Comparison of ENCODE assay signal across 10 cellular contexts in the genomic region with DNA sequence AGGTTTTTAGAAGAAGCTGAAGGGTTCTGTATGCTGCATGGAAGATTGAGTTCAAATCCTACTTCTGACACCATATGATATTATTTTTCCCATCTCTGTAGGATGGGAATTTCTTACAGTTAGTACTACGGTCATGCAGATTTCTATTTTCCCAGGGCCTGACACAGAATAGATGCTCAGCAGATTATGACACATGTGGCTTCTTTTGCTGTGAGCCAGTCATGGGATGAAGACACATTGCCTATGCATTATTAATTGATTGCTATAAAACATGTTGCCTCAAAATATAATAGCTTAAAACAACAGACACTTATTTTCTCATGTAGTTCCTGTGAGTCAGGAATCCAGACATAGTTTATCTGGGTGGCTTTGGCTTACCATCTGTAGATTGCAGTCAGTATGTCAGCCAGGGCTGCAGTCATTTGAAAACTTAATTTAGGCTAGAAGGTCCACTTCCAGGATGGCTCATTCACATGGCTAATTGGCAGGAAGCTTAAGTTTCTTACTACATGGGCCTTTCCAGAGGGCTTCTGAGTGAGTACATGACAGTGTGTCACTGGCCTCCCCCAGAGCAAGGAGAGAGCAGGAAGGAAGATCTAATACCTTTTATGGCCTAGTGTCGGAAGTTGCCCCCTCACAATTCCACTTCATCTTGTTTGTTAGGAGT. TPM values are rescaled to one million over a fixed set of nuclear protein-coding genes. Genes with fewer than 3 reads are reported as not detected.
DNase-seq lines count a peak whose midpoint lies in the region; ATAC-seq and TF ChIP-seq lines count a peak whose summit lies in the region.
"Had no signal": no experiment of that assay in that cellular context is flagged by ENCODE, and none has a peak within 500 bp of the region (broad histone marks: within the 10 kb centered on the region; RNA-seq: fewer than 3 reads in every experiment).

No MANE protein-coding gene starts in this region.

- H3K79me2 ChIP-seq in PC-3 (ENCODE audit: low read length), result peaks cover 98% of the 10 kb centered on the region

- H3K27me3 Mint-ChIP-seq in progenitor cell of endocrine pancreas, result no peaks in the 10 kb centered on the region
- H3K27me3 Mint-ChIP-seq: naive thymus-derived CD4-positive, alpha-beta T cell had no signal

- no peak overlapping the region for H3K4me3 Mint-ChIP-seq in progenitor cell of endocrine pancreas (ENCODE audit: low read depth)

- no peak overlapping the region for H2AFZ ChIP-seq in PC-3 (ENCODE audit: low read length)

- no peaks in the 10 kb centered on the region for H3K9me3 ChIP-seq in PC-3 (ENCODE audit: low read length)
- H3K9me3 ChIP-seq: ascending aorta had no signal

- CTCF ChIA-PET in PC-3 (lab: Charles Lee), result interaction anchor here (1.0 to 1.6 kb wide), 2 partner anchors 68 to 77 kb away, joined by 3 to 8 read pairs; no protein-coding TSS in a partner anchor

- peaks cover 22% of the 10 kb centered on the region for H3K36me3 Mint-ChIP-seq in progenitor cell of endocrine pancreas (ENCODE audit: insufficient read depth)

- H3K4me1 Mint-ChIP-seq in progenitor cell of endocrine pancreas (ENCODE audit: low read depth), result peaks cover 4% of the 10 kb centered on the region

- ATAC-seq in PC-3, result peak; percentile 94
- ATAC-seq: naive thymus-derived CD4-positive, alpha-beta T cell had no signal

- 0 out of 2 replicates have a peak overlapping the region, but pooled peaks have one; percentile 20 for H3K4me3 ChIP-seq in PC-3 (ENCODE audit: low read length)
- H3K4me3 ChIP-seq in epithelial cell of esophagus (ENCODE audit: low read length), result no peak overlapping the region
- H3K4me3 ChIP-seq: ascending aorta had no signal

- TSS peak; percentile 42 for BruUV-seq in PC-3 (replicated peaks; lab: Mats Ljungman, UMichigan)

- H3K9me2 ChIP-seq in PC-3 (replicated peaks; ENCODE audit: low read length), result no peaks in the 10 kb centered on the region

- no peaks in the 10 kb centered on the region for H3K27me3 ChIP-seq in PC-3 (ENCODE audit: low read length)
- H3K27me3 ChIP-seq: ascending aorta had no signal

- intact Hi-C loops in PC-3 (cut with micrococcal nuclease), result loop anchor here (1.0 kb wide), 2 partner anchors 14 to 55 kb away; no protein-coding TSS in a partner anchor

- H3K4me1 ChIP-seq in PC-3 (ENCODE audit: insufficient read depth, low read length), result peaks cover 36% of the 10 kb centered on the region

- peaks cover 23% of the 10 kb centered on the region for H3K36me3 ChIP-seq in PC-3 (ENCODE audit: low read depth, low read length)

- H3K27ac Mint-ChIP-seq in progenitor cell of endocrine pancreas, result peak overlapping the region; percentile 35

- no peak overlapping the region for H3K9ac ChIP-seq in PC-3 (ENCODE audit: low read length)

- peak overlapping the region; percentile 58 for H3K27ac ChIP-seq in PC-3 (ENCODE audit: low read length)
- H3K27ac ChIP-seq: ascending aorta had no signal

- POLR2A ChIA-PET in PC-3 (lab: Charles Lee; ENCODE audit: unreplicated experiment), result interaction anchor here (0.6 to 0.7 kb wide), 2 partner anchors 19 to 50 kb away, joined by 3 read pairs; no protein-coding TSS in a partner anchor

- TF ChIP-seq CTCF in PC-3 (conservative IDR thresholded peaks at IDR 0.05; ENCODE audit: low read depth, low read length) (no peak), epithelial cell of esophagus (IDR thresholded peaks at IDR 0.05; ENCODE audit: insufficient read depth, low read depth, low read length, missing control alignments) (no peak), progenitor cell of endocrine pancreas (IDR thresholded peaks at IDR 0.05; ENCODE audit: unreplicated experiment) (no peak)

- H3K9me3 Mint-ChIP-seq in progenitor cell of endocrine pancreas (ENCODE audit: low read depth), result peaks cover 9% of the 10 kb centered on the region

- peak overlapping the region; percentile 65 for H3K4me2 ChIP-seq in PC-3 (ENCODE audit: low read length)

- H4K20me1 ChIP-seq in PC-3 (ENCODE audit: low read length), result peaks cover 42% of the 10 kb centered on the region

- peak; percentile 66 for DNase-seq in GM04504 (ENCODE audit: low read depth)
- peak; percentile 92 for DNase-seq in PC-3
- DNase-seq in epithelial cell of esophagus (ENCODE audit: low read depth), result peak; percentile 72
- no peak for DNase-seq in progenitor cell of endocrine pancreas (ENCODE audit: low spot score, unreplicated experiment)
- no peak for DNase-seq in medulla oblongata (ENCODE audit: extremely low spot score)
- no peak for DNase-seq in OCI-M1 (lab: John Stamatoyannopoulos, UW)
- DNase-seq in occipital lobe (lab: John Stamatoyannopoulos, UW), result no peak
- DNase-seq: SHP77 had no signal

- no peaks in the 10 kb centered on the region for H3F3A ChIP-seq in PC-3 (ENCODE audit: low read length, unreplicated experiment)

RNA-seq across cellular contexts. Expression of a gene that starts 29.5 kb away (rescaled TPM):
- total RNA-seq in PC-3 (2014; rRNA removed), result 29.1 and 56.8 TPM in 2 replicates
- total RNA-seq in progenitor cell of endocrine pancreas, result 86.7 and 90.8 TPM in 2 replicates
- 26.2 TPM for total RNA-seq in occipital lobe

Comparison
In these comparisons a context has a peak if more than half of its experiments do, and no peak if none do; other contexts are left out.
1. DNase-seq: peak in GM04504 (single experiment), PC-3 (single experiment) and epithelial cell of esophagus (single experiment); none in progenitor cell of endocrine pancreas (single experiment), medulla oblongata (single experiment), OCI-M1 (single experiment) and occipital lobe (single experiment).